In the genomic region with DNA sequence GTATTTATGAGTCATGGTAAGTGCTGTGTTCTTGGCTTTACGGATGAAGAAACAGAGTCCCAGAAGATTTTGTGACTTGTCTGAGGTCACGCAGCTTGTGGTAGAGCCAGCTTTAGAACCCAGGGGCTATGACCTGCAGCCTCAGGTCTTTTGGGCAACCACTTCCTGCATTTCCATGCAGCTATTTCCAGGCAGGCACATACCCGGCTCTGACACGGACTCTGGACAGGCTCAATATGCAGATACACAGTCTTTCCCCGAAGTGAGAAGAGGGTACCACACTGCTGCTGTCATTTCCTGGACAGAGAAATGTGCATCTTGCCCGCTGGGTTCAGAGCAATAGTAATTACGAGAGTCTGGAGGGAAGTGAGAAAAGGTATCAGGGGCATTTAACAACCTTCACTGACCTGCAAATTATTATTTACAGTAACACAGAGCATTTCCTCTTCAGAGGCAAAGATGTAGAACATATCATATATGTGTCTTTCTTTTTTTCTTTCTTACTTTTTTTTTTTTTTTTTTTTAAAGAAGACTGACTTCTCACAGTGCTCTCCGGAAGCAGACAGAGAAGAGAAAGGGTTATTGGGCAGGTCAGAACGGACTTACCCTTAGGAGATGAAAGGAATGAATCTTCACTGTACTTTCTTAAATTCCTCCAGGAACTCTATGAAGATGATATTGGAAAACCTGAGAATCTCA, we compare ENCODE assay signal across 8 cellular contexts.
DNase-seq lines count a peak whose midpoint lies in the region; ATAC-seq and TF ChIP-seq lines count a peak whose summit lies in the region.

No MANE protein-coding gene starts in this region.

- H3K4me1 ChIP-seq in tibial artery (no peaks in the 10 kb centered on the region), SJCRH30 (no peaks in the 10 kb centered on the region)

- intact Hi-C loops in tibial artery (cut with DNase I; ENCODE audit: low total_unique reads): no loop called here

- no peak overlapping the region for H3K27ac ChIP-seq in tibial artery
- H3K27ac ChIP-seq in SJCRH30: no peak overlapping the region

- DNase-seq in activated CD4-positive, alpha-beta T cell treated with anti-CD3 and anti-CD28 coated beads for 48 hours: peak; percentile 75
- DNase-seq in activated CD4-positive, alpha-beta T cell treated with anti-CD3 and anti-CD28 coated beads for 4 hours: no peak
- DNase-seq in SKM-1 treated with dmso at 0.1 percent for 144 hours (lab: John Stamatoyannopoulos, UW; ENCODE audit: unreplicated experiment): peak; percentile 71
- DNase-seq in glutamatergic neuron: no peak
- DNase-seq in tibial artery: no peak
- DNase-seq in SJCRH30: no peak
- DNase-seq in NCI-H774 (lab: John Stamatoyannopoulos, UW): no peak

- no peak overlapping the region for H3K27ac Mint-ChIP-seq in glutamatergic neuron (ENCODE audit: unreplicated experiment)

- H3K36me3 ChIP-seq in tibial artery: no peaks in the 10 kb centered on the region
- H3K36me3 ChIP-seq in SJCRH30: no peaks in the 10 kb centered on the region

- no peak for TF ChIP-seq CTCF in glutamatergic neuron (IDR thresholded peaks at IDR 0.05; ENCODE audit: partially characterized antibody, unreplicated experiment)
- TF ChIP-seq CTCF in tibial artery (IDR thresholded peaks at IDR 0.05): no peak

- peaks cover 5% of the 10 kb centered on the region for H3K9me3 Mint-ChIP-seq in glutamatergic neuron (ENCODE audit: unreplicated experiment)

- H3K4me3 Mint-ChIP-seq in glutamatergic neuron (ENCODE audit: unreplicated experiment): peak overlapping the region; percentile 26

- peaks cover 9% of the 10 kb centered on the region for H3K36me3 Mint-ChIP-seq in glutamatergic neuron (ENCODE audit: unreplicated experiment)

- H3K9me3 ChIP-seq in tibial artery (no peaks in the 10 kb centered on the region), SJCRH30 (replicated peaks) (no peaks in the 10 kb centered on the region)

- ATAC-seq in HG03025 (IDR thresholded peaks at IDR 0.05; ENCODE audit: low FRiP score, unreplicated experiment): peak; percentile 88

- H3K27me3 ChIP-seq in tibial artery (no peaks in the 10 kb centered on the region), SJCRH30 (no peaks in the 10 kb centered on the region)

- no peak overlapping the region for H3K4me3 ChIP-seq in tibial artery
- no peak overlapping the region for H3K4me3 ChIP-seq in SJCRH30

- H3K27me3 Mint-ChIP-seq in glutamatergic neuron (ENCODE audit: unreplicated experiment): peaks cover 1% of the 10 kb centered on the region

- H3K4me1 Mint-ChIP-seq in glutamatergic neuron (ENCODE audit: low read depth, unreplicated experiment): peaks cover 19% of the 10 kb centered on the region

Comparison
In these comparisons a context has a peak if more than half of its experiments do, and no peak if none do; other contexts are left out.
1. DNase-seq: peak in activated CD4-positive, alpha-beta T cell treated with anti-CD3 and anti-CD28 coated beads for 48 hours (single experiment) and SKM-1 treated with dmso at 0.1 percent for 144 hours (single experiment); none in activated CD4-positive, alpha-beta T cell treated with anti-CD3 and anti-CD28 coated beads for 4 hours (0 of 2), glutamatergic neuron (single experiment), tibial artery (0 of 2), SJCRH30 (0 of 2) and NCI-H774 (single experiment).